Comparison of ENCODE assay signal across 10 cellular contexts in genomic region chr1:39540504-39541031, GRCh38. TPM values are rescaled to one million over a fixed set of nuclear protein-coding genes. Genes with fewer than 3 reads are reported as not detected.
DNase-seq lines count a peak whose midpoint lies in the region; ATAC-seq and TF ChIP-seq lines count a peak whose summit lies in the region.
"Had no signal": no experiment of that assay in that cellular context is flagged by ENCODE, and none has a peak within 500 bp of the region (broad histone marks: within the 10 kb centered on the region; RNA-seq: fewer than 3 reads in every experiment).

No MANE protein-coding gene starts in this region.

- H3K9me3 ChIP-seq in RWPE2 (ENCODE audit: severe bottlenecking) (no peaks in the 10 kb centered on the region), ovary (no peaks in the 10 kb centered on the region), Caco-2 (no peaks in the 10 kb centered on the region)

- no peak overlapping the region for H3K4me3 ChIP-seq in RWPE2 (ENCODE audit: severe bottlenecking)
- no peak overlapping the region for H3K4me3 ChIP-seq in foreskin fibroblast (ENCODE audit: low read depth in 1 of 2, low read length in 2 of 2)
- H3K4me3 ChIP-seq in ovary: no peak overlapping the region
- no peak overlapping the region for H3K4me3 ChIP-seq in Caco-2 (ENCODE audit: low read depth, low read length)

- BruUV-seq in Caco-2 (replicated peaks; lab: Mats Ljungman, UMichigan): no TSS peak

- DNase-seq in CD1c-positive myeloid dendritic cell (ENCODE audit: extremely low spot score): peak; percentile 96
- DNase-seq in RWPE2 (ENCODE audit: low spot score): no peak
- DNase-seq in foreskin fibroblast: peak; percentile 57 to 59
- peak in 2 of 5 donors; percentile 36 to 37 for DNase-seq in ovary
- no peak for DNase-seq in Caco-2
- DNase-seq in effector CD4-positive, alpha-beta T cell: no peak
- DNase-seq: DMS53 had no signal

- no peaks in the 10 kb centered on the region for H3K36me3 Mint-ChIP-seq in Caco-2 (ENCODE audit: insufficient read depth, unreplicated experiment)
- H3K36me3 Mint-ChIP-seq: activated naive CD4-positive, alpha-beta T cell treated with anti-CD3 and anti-CD28 coated beads, Interleukin-2, amount 50 U/mL, for 72 hours had no signal

- H3K4me1 ChIP-seq in RWPE2 (ENCODE audit: insufficient read depth, poor library complexity, severe bottlenecking) (no peaks in the 10 kb centered on the region), ovary (ENCODE audit: insufficient read depth) (no peaks in the 10 kb centered on the region), Caco-2 (no peaks in the 10 kb centered on the region)

- intact Hi-C loops in ovary (cut with DNase I) (no loop called here), Caco-2 (cut with micrococcal nuclease; ENCODE audit: unreplicated experiment) (no loop called here)

- no peaks in the 10 kb centered on the region for H3K27me3 ChIP-seq in RWPE2 (ENCODE audit: insufficient read depth, poor library complexity, severe bottlenecking)
- no peaks in the 10 kb centered on the region for H3K27me3 ChIP-seq in ovary
- no peaks in the 10 kb centered on the region for H3K27me3 ChIP-seq in Caco-2 (replicated peaks; ENCODE audit: control insufficient read depth, insufficient read depth, low read length)

- H3K27me3 Mint-ChIP-seq in Caco-2 (ENCODE audit: insufficient read depth, unreplicated experiment): no peaks in the 10 kb centered on the region

- POLR2A ChIA-PET in Caco-2 (lab: Charles Lee): no interaction called here

- WGBS in ovary, 3 donors: 67 to 85% (median 84%) methylated on average over 13 of the region's 13 CpGs

- peak; percentile 67 for ATAC-seq in RWPE2 (ENCODE audit: low read depth)
- no peak for ATAC-seq in HG03196 (IDR thresholded peaks at IDR 0.05; ENCODE audit: unreplicated experiment)
- no peak for ATAC-seq in HG03460 (IDR thresholded peaks at IDR 0.05; ENCODE audit: unreplicated experiment)
- ATAC-seq: activated naive CD4-positive, alpha-beta T cell treated with anti-CD3 and anti-CD28 coated beads, Interleukin-2, amount 50 U/mL, for 72 hours had no signal

- TF ChIP-seq CTCF in RWPE2 (IDR thresholded peaks at IDR 0.05; ENCODE audit: poor library complexity, severe bottlenecking) (no peak), foreskin fibroblast (IDR thresholded peaks at IDR 0.05; ENCODE audit: low read depth, low read length) (no peak), ovary (IDR thresholded peaks at IDR 0.05) (no peak), Caco-2 (IDR thresholded peaks at IDR 0.05; ENCODE audit: insufficient read depth in 1 of 2, low read depth in 1 of 2, low read length in 1 of 2, severe bottlenecking in 1 of 2, unreplicated experiment in 1 of 2) (no peak)

- CTCF ChIA-PET in Caco-2 (lab: Charles Lee): no interaction called here

- H3K4me3 Mint-ChIP-seq in Caco-2 (ENCODE audit: unreplicated experiment): no peak overlapping the region

- H3K36me3 ChIP-seq in RWPE2 (ENCODE audit: low read depth): no peaks in the 10 kb centered on the region
- no peaks in the 10 kb centered on the region for H3K36me3 ChIP-seq in ovary
- no peaks in the 10 kb centered on the region for H3K36me3 ChIP-seq in Caco-2 (ENCODE audit: control insufficient read depth, insufficient read depth, low read length)

- H3K27ac Mint-ChIP-seq in Caco-2 (ENCODE audit: unreplicated experiment): no peak overlapping the region

- peak; percentile 36 for TF ChIP-seq EP300 in ovary (IDR thresholded peaks at IDR 0.05)

- TF ChIP-seq POLR2A in ovary (IDR thresholded peaks at IDR 0.05): no peak

- H3K4me1 Mint-ChIP-seq in Caco-2 (ENCODE audit: low read depth, unreplicated experiment): no peaks in the 10 kb centered on the region

- H3K27ac ChIP-seq in RWPE2 (ENCODE audit: poor library complexity, severe bottlenecking) (no peak overlapping the region), ovary (no peak overlapping the region)

- H3K9me3 Mint-ChIP-seq in Caco-2 (ENCODE audit: unreplicated experiment): no peaks in the 10 kb centered on the region
- H3K9me3 Mint-ChIP-seq: activated naive CD4-positive, alpha-beta T cell treated with anti-CD3 and anti-CD28 coated beads, Interleukin-2, amount 50 U/mL, for 72 hours had no signal

RNA-seq across cellular contexts. Expression of gene PABPC4, which starts 36.0 kb away (rescaled TPM):
- total RNA-seq in ovary (100 to 1,000 TPM; 139 to 345 (median 259) TPM), Caco-2 (2022) (242 and 245 TPM in 2 replicates)
- 100 to 1,000 TPM; 127 to 316 TPM for polyA plus RNA-seq in ovary

RNA-seq across cellular contexts. Expression of gene BMP8A, which starts 49.1 kb away (rescaled TPM):
- total RNA-seq in ovary (10 to 100 TPM in 2 of 7 donors, 1 to 10 TPM in 5; 1.4 to 11.0 (median 6.9) TPM), Caco-2 (2022) (3.2 and 3.6 TPM in 2 replicates)
- 1 to 10 TPM in 1 of 2 donors, not detected in 1; 1.2 TPM for polyA plus RNA-seq in ovary

Comparison
In these comparisons a context has a peak if more than half of its experiments do, and no peak if none do; other contexts are left out.
1. DNase-seq: peak in CD1c-positive myeloid dendritic cell (single experiment) and foreskin fibroblast (2 of 2); none in RWPE2 (single experiment), Caco-2 (0 of 2) and effector CD4-positive, alpha-beta T cell (single experiment).